Comparison of ENCODE assay signal across 30 cellular contexts in genomic region chr12:111303531-111303930, GRCh38.
"Had no signal": no experiment of that assay in that cellular context is flagged by ENCODE, and none has a peak within 500 bp of the region (broad histone marks: within the 10 kb centered on the region; RNA-seq: fewer than 3 reads in every experiment).

No MANE protein-coding gene starts in this region.

- H3K27me3 ChIP-seq: neutrophil, ovary, right lobe of liver, testis, transverse colon, uterus had no signal

- H3K27me3 Mint-ChIP-seq: progenitor cell of endocrine pancreas; stimulated activated naive CD8-positive, alpha-beta T cell treated with anti-CD3 and anti-CD28 coated beads, Interleukin-15, amount 100 ng/mL, for 72 hours; type B pancreatic cell had no signal

- H3K9ac ChIP-seq: parathyroid adenoma had no signal

- ATAC-seq: naive thymus-derived CD8-positive, alpha-beta T cell; natural killer cell treated with Interleukin-12 subunit alpha and Interleukin-12 subunit beta and Interleukin-15 and Interleukin-18, amount 100 ng/mL, for 72 hours; psoas muscle; right lobe of liver; stimulated activated effector memory CD8-positive, alpha-beta T cell treated with anti-CD3 and anti-CD28 coated beads, Interleukin-12 subunit alpha, Interleukin-12 subunit beta, amount 100 ng/mL, for 72 hours; stimulated activated naive CD8-positive, alpha-beta T cell treated with anti-CD3 and anti-CD28 coated beads, Interleukin-15, amount 100 ng/mL, for 72 hours; stimulated activated naive CD8-positive, alpha-beta T cell treated with anti-CD3 and anti-CD28 coated beads, Interleukin-15, Interleukin-2, amounts not matched to agents 100 U/mL and 50 U/mL, for 24 hours; upper lobe of right lung had no signal

- H3K79me2 ChIP-seq: parathyroid adenoma had no signal

- H3K36me3 ChIP-seq: neutrophil, ovary, sigmoid colon, suprapubic skin, tibial artery, transverse colon, upper lobe of right lung, uterus had no signal

- H2AFZ ChIP-seq: parathyroid adenoma had no signal

- H3K4me3 Mint-ChIP-seq: naive thymus-derived CD8-positive, alpha-beta T cell; natural killer cell treated with Interleukin-12 subunit alpha and Interleukin-12 subunit beta and Interleukin-15 and Interleukin-18, amount 100 ng/mL, for 72 hours; nephron progenitor cell; neural crest cell; stimulated activated effector memory CD8-positive, alpha-beta T cell treated with anti-CD3 and anti-CD28 coated beads, Interleukin-12 subunit alpha, Interleukin-12 subunit beta, amount 100 ng/mL, for 72 hours; stimulated activated naive CD8-positive, alpha-beta T cell treated with anti-CD3 and anti-CD28 coated beads, Interleukin-15, amount 100 ng/mL, for 72 hours; type B pancreatic cell had no signal

- H3K4me3 ChIP-seq: ovary, psoas muscle, right lobe of liver, sigmoid colon, suprapubic skin, testis, tibial artery, transverse colon, upper lobe of right lung, uterus had no signal

- DNase-seq: naive thymus-derived CD8-positive, alpha-beta T cell; nephron progenitor cell; nucleus accumbens; ovary; psoas muscle; right cardiac atrium; right lobe of liver; sigmoid colon; small intestine; stimulated activated CD4-positive, alpha-beta T cell treated with anti-CD3 and anti-CD28 coated beads, Interleukin-15, amount 100 ng/mL, for 24 hours; stimulated activated CD4-positive, alpha-beta T cell treated with anti-CD3 and anti-CD28 coated beads, Interleukin-2, amount 100 ng/mL, for 24 hours; stimulated activated CD4-positive, alpha-beta T cell treated with anti-CD3 and anti-CD28 coated beads, Interleukin-2, amount 100 ng/mL, for 48 hours; stimulated activated CD4-positive, alpha-beta T cell treated with anti-CD3 and anti-CD28 coated beads, Interleukin-4, amount 100 ng/mL, for 24 hours; stimulated activated naive CD4-positive, alpha-beta T cell; stimulated activated naive CD8-positive, alpha-beta T cell treated with anti-CD3 and anti-CD28 coated beads, Interleukin-15, amount 100 ng/mL, for 72 hours; stimulated activated naive CD8-positive, alpha-beta T cell treated with anti-CD3 and anti-CD28 coated beads, Interleukin-15, Interleukin-2, amounts not matched to agents 100 U/mL and 50 U/mL, for 24 hours; substantia nigra; testis; tibial artery; transverse colon; upper lobe of right lung; uterus had no signal

- H3K27ac Mint-ChIP-seq: naive thymus-derived CD8-positive, alpha-beta T cell; natural killer cell treated with Interleukin-12 subunit alpha and Interleukin-12 subunit beta and Interleukin-15 and Interleukin-18, amount 100 ng/mL, for 72 hours; nephron progenitor cell; progenitor cell of endocrine pancreas; stimulated activated effector memory CD8-positive, alpha-beta T cell treated with anti-CD3 and anti-CD28 coated beads, Interleukin-12 subunit alpha, Interleukin-12 subunit beta, amount 100 ng/mL, for 72 hours; type B pancreatic cell had no signal

- FAIRE-seq: small intestine had no signal

- H3K4me1 ChIP-seq: parathyroid adenoma, psoas muscle, right lobe of liver, sigmoid colon, suprapubic skin, testis, tibial artery, transverse colon, upper lobe of right lung, uterus had no signal

- H3K4me1 Mint-ChIP-seq: naive thymus-derived CD8-positive, alpha-beta T cell; nephron progenitor cell; neural crest cell; stimulated activated effector memory CD8-positive, alpha-beta T cell treated with anti-CD3 and anti-CD28 coated beads, Interleukin-12 subunit alpha, Interleukin-12 subunit beta, amount 100 ng/mL, for 72 hours; stimulated activated naive CD8-positive, alpha-beta T cell treated with anti-CD3 and anti-CD28 coated beads, Interleukin-15, amount 100 ng/mL, for 72 hours had no signal

- H3K27ac ChIP-seq: neutrophil, ovary, parathyroid adenoma, psoas muscle, right lobe of liver, sigmoid colon, suprapubic skin, testis, tibial artery, transverse colon, upper lobe of right lung, uterus had no signal

- H3K9me3 ChIP-seq: testis had no signal
